Comparison of ENCODE assay signal across 10 cellular contexts in genomic region chr22:29412772-29413171, GRCh38. TPM values are rescaled to one million over a fixed set of nuclear protein-coding genes. Genes with fewer than 3 reads are reported as not detected.
DNase-seq lines count a peak whose midpoint lies in the region; ATAC-seq and TF ChIP-seq lines count a peak whose summit lies in the region.
"Not testable (repeated sequence)": the region's sequence is repeated elsewhere in the genome, so short reads cannot be mapped to it uniquely, and the experiment has no call there.
"Had no signal": no experiment of that assay in that cellular context is flagged by ENCODE, and none has a peak within 500 bp of the region (broad histone marks: within the 10 kb centered on the region; RNA-seq: fewer than 3 reads in every experiment).

No MANE protein-coding gene starts in this region.

- H3K36me3 ChIP-seq in SK-N-SH (replicated peaks in 1 of 2; ENCODE audit: control insufficient read depth in 1 of 2, insufficient read depth in 2 of 2, low read length in 1 of 2); psoas muscle (ENCODE audit: insufficient read depth in 1 of 2, low read depth in 1 of 2): not testable (repeated sequence)

- H3K79me2 ChIP-seq in SK-N-SH (ENCODE audit: insufficient read depth) = not testable (repeated sequence)

- H3K36me3 Mint-ChIP-seq in activated T-helper 17 cell treated with anti-CD3 and anti-CD28 coated beads, Interleukin-2, amount 50 U/mL, for 72 hours (ENCODE audit: low read depth) = not testable (repeated sequence)

- WGBS in SK-N-SH (ENCODE audit: low lambda C conversion rate) = 0% methylated on average over 1 of the region's 4 CpGs
- WGBS in psoas muscle, 3 donors = 13 to 29% (median 22%) methylated on average over 1 to 4 of the region's 4 CpGs

- H3K4me1 ChIP-seq in SK-N-SH (ENCODE audit: control insufficient read depth in 1 of 2, insufficient read depth in 2 of 2, low read depth in 1 of 2, low read length in 1 of 2); psoas muscle: not testable (repeated sequence)

- H3K27me3 Mint-ChIP-seq in activated T-helper 17 cell treated with anti-CD3 and anti-CD28 coated beads, Interleukin-2, amount 50 U/mL, for 72 hours = not testable (repeated sequence)

- in situ Hi-C loops in ACHN (cut with HindIII; ENCODE audit: low pct_ligation_motif_present, low pct_unique_long_range_greater_than_20kb, low sequenced_read_pairs) = not testable (repeated sequence)

- intact Hi-C loops in psoas muscle (cut with DNase I) = not testable (repeated sequence)

- not testable (repeated sequence) for TF ChIP-seq EP300 in SK-N-SH (IDR thresholded peaks at IDR 0.05; ENCODE audit: borderline replicate concordance in 1 of 2, low read depth in 1 of 2, low read length in 1 of 2)

- not testable (repeated sequence) for H3K4me3 ChIP-seq in GM12864 (ENCODE audit: low read depth, low read length); SK-N-SH (ENCODE audit: low read depth in 2 of 2, low read length in 1 of 2); epithelial cell of esophagus (ENCODE audit: low read length); psoas muscle

- not testable (repeated sequence) for H4K20me1 ChIP-seq in SK-N-SH (ENCODE audit: insufficient read depth)

- H3K4me2 ChIP-seq in SK-N-SH = not testable (repeated sequence)

- H2AFZ ChIP-seq in SK-N-SH (ENCODE audit: low read depth) = not testable (repeated sequence)

- H3K27me3 ChIP-seq in SK-N-SH (ENCODE audit: insufficient read depth); psoas muscle (ENCODE audit: insufficient read depth in 3 of 3, low read length in 2 of 3): not testable (repeated sequence)

- H3K9me2 ChIP-seq in SK-N-SH = not testable (repeated sequence)

- POLR2A ChIA-PET in SK-N-SH (lab: Yijun Ruan, JAX) = not testable (repeated sequence)

- H3K9me3 Mint-ChIP-seq in activated T-helper 17 cell treated with anti-CD3 and anti-CD28 coated beads, Interleukin-2, amount 50 U/mL, for 72 hours = not testable (repeated sequence)

- not testable (repeated sequence) for H3K27ac Mint-ChIP-seq in activated T-helper 17 cell treated with anti-CD3 and anti-CD28 coated beads, Interleukin-2, amount 50 U/mL, for 72 hours

- not testable (repeated sequence) for TF ChIP-seq RAD21 in SK-N-SH (IDR thresholded peaks at IDR 0.05; ENCODE audit: low read length)

- peak; percentile 89 for ATAC-seq in activated T-helper 17 cell treated with anti-CD3 and anti-CD28 coated beads, Interleukin-2, amount 50 U/mL, for 72 hours (replicated peaks)
- ATAC-seq in psoas muscle = peak; percentile 67 to 82 (median 78)

- DNase-seq in ACHN (peak; percentile 11), kidney tubule cell (ENCODE audit: low spot score) (peak; percentile 2)
- not testable (repeated sequence) for DNase-seq in GM12864 (ENCODE audit: low read depth); SK-N-SH; epithelial cell of esophagus (ENCODE audit: low read depth); psoas muscle

- H3F3A ChIP-seq in SK-N-SH (replicated peaks; ENCODE audit: insufficient read depth) = not testable (repeated sequence)

- CTCF ChIA-PET in SK-N-SH (lab: Yijun Ruan, JAX) = interaction anchor here (0.8 kb wide), 1 partner anchor 212 kb away, joined by 3 read pairs; no protein-coding TSS in a partner anchor

- not testable (repeated sequence) for H3K9me3 ChIP-seq in SK-N-SH, psoas muscle

- TF ChIP-seq CTCF in GM12864 (IDR thresholded peaks at IDR 0.05; ENCODE audit: low read depth, low read length, missing control alignments) = peak; percentile 61
- peak; percentile 58; the same call in 1 of the 2 replicates for TF ChIP-seq CTCF in LNCAP (IDR thresholded peaks at IDR 0.05)
- peak; percentile 50 for TF ChIP-seq CTCF in SK-N-SH (IDR thresholded peaks at IDR 0.05)
- TF ChIP-seq CTCF in epithelial cell of esophagus (IDR thresholded peaks at IDR 0.05; ENCODE audit: insufficient read depth, low read depth, low read length, missing control alignments) = peak; percentile 39
- peak; percentile 49 for TF ChIP-seq CTCF in psoas muscle (IDR thresholded peaks at IDR 0.05)

- not testable (repeated sequence) for H3K9ac ChIP-seq in SK-N-SH

- not testable (repeated sequence) for H3K4me3 Mint-ChIP-seq in activated T-helper 17 cell treated with anti-CD3 and anti-CD28 coated beads, Interleukin-2, amount 50 U/mL, for 72 hours

- not testable (repeated sequence) for H3K27ac ChIP-seq in SK-N-SH (ENCODE audit: low read depth in 2 of 2, low read length in 1 of 2); psoas muscle

- H3K4me1 Mint-ChIP-seq in activated T-helper 17 cell treated with anti-CD3 and anti-CD28 coated beads, Interleukin-2, amount 50 U/mL, for 72 hours = peaks cover 11% of the 10 kb centered on the region

RNA-seq across cellular contexts. Expression of gene AP1B1, which starts 24.4 kb away (rescaled TPM):
- polyA plus RNA-seq in SK-N-SH (2012; rRNA removed) (40.4 and 51.9 TPM in 2 replicates), psoas muscle (10 to 100 TPM; 17.5 to 32.4 (median 30.6) TPM)
- polyA plus RNA-seq in SK-N-SH (2012; cell fraction: cytosol; rRNA removed) = 24.9 and 35.1 TPM in 2 replicates
- 63.9 and 70.3 TPM in 2 replicates for polyA plus RNA-seq in SK-N-SH (2012; cell fraction: nucleus; rRNA removed)
- 10 to 100 TPM; 33.8 to 83.7 TPM for total RNA-seq in activated T-helper 17 cell treated with anti-CD3 and anti-CD28 coated beads, Interleukin-2, amount 50 U/mL, for 72 hours
- 10 to 100 TPM; 26.8 to 35.3 (median 31.1) TPM for total RNA-seq in psoas muscle

RNA-seq across cellular contexts. Expression of gene RFPL1, which starts 25.6 kb away (rescaled TPM):
- not detected in 2 replicates for polyA plus RNA-seq in SK-N-SH (2012; rRNA removed)
- polyA plus RNA-seq in SK-N-SH (2012; cell fraction: cytosol; rRNA removed) = not detected in 2 replicates
- not detected in 2 replicates for polyA plus RNA-seq in SK-N-SH (2012; cell fraction: nucleus; rRNA removed)
- total RNA-seq in activated T-helper 17 cell treated with anti-CD3 and anti-CD28 coated beads, Interleukin-2, amount 50 U/mL, for 72 hours = not detected
- total RNA-seq in psoas muscle = not detected
- polyA plus RNA-seq in psoas muscle = not detected
- total RNA-seq: activated T-helper 1 cell treated with anti-CD3 and anti-CD28 coated beads, Interleukin-12 subunit alpha, Interleukin-12 subunit beta, Interleukin-2, Interleukin-4 antibody, amounts not matched to agents 30 ng/mL and 10 ng/mL and 1 ng/mL, durations not matched to agents 14 hours and 24 hours and 36 hours; pulmonary artery endothelial cell had no signal
